ENCODE assay signal across 23 cellular contexts in genomic region chr14:47102472-47102871, GRCh38.
"Had no signal": no experiment of that assay in that cellular context is flagged by ENCODE, and none has a peak within 500 bp of the region (broad histone marks: within the 10 kb centered on the region; RNA-seq: fewer than 3 reads in every experiment).

No MANE protein-coding gene starts in this region.

- H3K27me3 ChIP-seq: dorsolateral prefrontal cortex, heart left ventricle, neural progenitor cell, ovary, right atrium auricular region, sigmoid colon had no signal

- H3K9ac ChIP-seq: neural progenitor cell had no signal

- DNase-seq: cortex of kidney; dorsolateral prefrontal cortex; effector CD8-positive, alpha-beta T cell; heart left ventricle; hypothalamus; kidney; left cardiac atrium; left ventricle myocardium inferior; lower lobe of right lung; midbrain; nucleus accumbens; ovary; sigmoid colon; stimulated activated naive CD4-positive, alpha-beta T cell treated with Interleukin-2 at 50 U/mL for 16 hours; trophoblast cell had no signal

- H3K4me1 ChIP-seq: heart left ventricle, left ventricle myocardium inferior, lower lobe of right lung, neural progenitor cell, right atrium auricular region, sigmoid colon had no signal

- H2AFZ ChIP-seq: neural progenitor cell had no signal

- H3K36me3 ChIP-seq: heart left ventricle, left ventricle myocardium inferior, lower lobe of right lung, neural progenitor cell, ovary, right atrium auricular region, sigmoid colon had no signal

- H3K27me3 Mint-ChIP-seq: memory B cell; natural killer cell treated with Interleukin-12 subunit alpha and Interleukin-12 subunit beta and Interleukin-15 and Interleukin-18, amount 100 ng/mL, for 72 hours had no signal

- H3K27ac Mint-ChIP-seq: memory B cell; natural killer cell treated with Interleukin-12 subunit alpha and Interleukin-12 subunit beta and Interleukin-15 and Interleukin-18, amount 100 ng/mL, for 72 hours; neural progenitor cell had no signal

- H3K4me1 Mint-ChIP-seq: memory B cell had no signal

- H3K4me3 ChIP-seq: dorsolateral prefrontal cortex, heart left ventricle, left ventricle myocardium inferior, lower lobe of right lung, neural progenitor cell, ovary, right atrium auricular region, sigmoid colon, skin epidermis had no signal

- ATAC-seq: esophagus mucosa; heart left ventricle; left cardiac atrium; lower lobe of right lung; natural killer cell treated with Interleukin-12 subunit alpha and Interleukin-12 subunit beta and Interleukin-15 and Interleukin-18, amount 100 ng/mL, for 72 hours had no signal

- H3K4me3 Mint-ChIP-seq: memory B cell; natural killer cell treated with Interleukin-12 subunit alpha and Interleukin-12 subunit beta and Interleukin-15 and Interleukin-18, amount 100 ng/mL, for 72 hours; neural progenitor cell had no signal

- H3K36me3 Mint-ChIP-seq: memory B cell; natural killer cell treated with Interleukin-12 subunit alpha and Interleukin-12 subunit beta and Interleukin-15 and Interleukin-18, amount 100 ng/mL, for 72 hours; neural progenitor cell had no signal

- FAIRE-seq: endometrium, frontal cortex, kidney had no signal

- H3K9me3 ChIP-seq: heart left ventricle, left ventricle myocardium inferior, lower lobe of right lung, ovary, right atrium auricular region, sigmoid colon had no signal

- H3K9me3 Mint-ChIP-seq: neural progenitor cell had no signal

- H3K4me2 ChIP-seq: neural progenitor cell had no signal

- H3K27ac ChIP-seq: dorsolateral prefrontal cortex, heart left ventricle, left ventricle myocardium inferior, lower lobe of right lung, neural progenitor cell, ovary, right atrium auricular region, sigmoid colon, skin epidermis had no signal
